ENCODE assay signal across 3 cellular contexts in genomic region chr4:41744572-41745291, GRCh38.
TF ChIP-seq lines count a peak whose summit lies in the region.

No MANE protein-coding gene starts in this region.

TF ChIP-seq in HepG2, 621 proteins besides CTCF, POLR2A, EP300 and RAD21:
- TF ChIP-seq THAP8 (CRISPR knock-in tag; IDR thresholded peaks at IDR 0.05; ENCODE audit: borderline replicate concordance) (no peak), CEBPB (IDR thresholded peaks at IDR 0.05; ENCODE audit: borderline replicate concordance, low read depth, low read length) (peak; percentile 42; the same call in 1 of the 2 replicates)

TF ChIP-seq in H1, 55 proteins besides CTCF, POLR2A, EP300 and RAD21:
- TF ChIP-seq E2F6 (IDR thresholded peaks at IDR 0.05) (no peak), RFX5 (IDR thresholded peaks at IDR 0.05; ENCODE audit: borderline replicate concordance, low read depth, low read length) (no peak), EZH2 (IDR thresholded peaks at IDR 0.05; ENCODE audit: low read depth, low read length, severe bottlenecking) (peak; percentile 100), SUZ12 (IDR thresholded peaks at IDR 0.05; ENCODE audit: low read length) (peak; percentile 99; the same call in 1 of the 2 replicates), CEBPB (IDR thresholded peaks at IDR 0.05; ENCODE audit: low read depth, low read length) (peak; percentile 69), CBX8 (IDR thresholded peaks at IDR 0.05; ENCODE audit: borderline replicate concordance, low read depth, low read length) (peak; percentile 91), RNF2 (IDR thresholded peaks at IDR 0.05; ENCODE audit: borderline replicate concordance, low read depth, low read length, missing control alignments, poor library complexity, severe bottlenecking) (peak; percentile 99), JUND (IDR thresholded peaks at IDR 0.05; ENCODE audit: low read length) (no peak)
TF ChIP-seq in H1: peak in this region for 5.

TF ChIP-seq in neural cell, 6 proteins besides CTCF, POLR2A, EP300 and RAD21:
- TF ChIP-seq REST (IDR thresholded peaks at IDR 0.05; ENCODE audit: borderline replicate concordance) (no peak), POLR2AphosphoS5 (IDR thresholded peaks at IDR 0.05) (no peak), SMC3 (conservative IDR thresholded peaks at IDR 0.05; ENCODE audit: poor library complexity) (no peak), EZH2 (IDR thresholded peaks at IDR 0.05; ENCODE audit: borderline replicate concordance, insufficient read depth, low read length, poor library complexity, severe bottlenecking) (peak; percentile 65), TAF1 (IDR thresholded peaks at IDR 0.05; ENCODE audit: low read depth) (no peak), MXI1 (conservative IDR thresholded peaks at IDR 0.05; ENCODE audit: poor library complexity, severe bottlenecking) (no peak)
